In genomic region chr2:204544961-204545860, GRCh38 we compare ENCODE assay signal across 8 cellular contexts. TPM values are rescaled to one million over a fixed set of nuclear protein-coding genes. Genes with fewer than 3 reads are reported as not detected.
DNase-seq lines count a peak whose midpoint lies in the region; ATAC-seq and TF ChIP-seq lines count a peak whose summit lies in the region.

TSS of gene PARD3B (plus strand) at chr2:204545475. CDS start at chr2:204546000, 525 bp downstream.

- TF ChIP-seq POLR2A in HCT116 (IDR thresholded peaks at IDR 0.05; ENCODE audit: borderline replicate concordance, extremely low read depth, insufficient read depth, insufficient read length), result no peak

- no peaks in the 10 kb centered on the region for H3K79me2 ChIP-seq in HCT116 (ENCODE audit: insufficient read depth, low read length)

- intact Hi-C loops in HCT116 (cut with micrococcal nuclease), result loop anchor here (10.0 kb wide), 1 partner anchor 1130 kb away; no protein-coding TSS in a partner anchor

- H2AFZ ChIP-seq in HCT116 (ENCODE audit: low read depth, low read length, poor library complexity, severe bottlenecking), result peak within 1 kb of the TSS; percentile 93

- H3K4me3 Mint-ChIP-seq in endothelial cell (ENCODE audit: unreplicated experiment), result peak within 1 kb of the TSS; percentile 94

- peaks cover 11% of the 10 kb centered on the region for H3K27me3 Mint-ChIP-seq in endothelial cell (ENCODE audit: unreplicated experiment)

- no peaks in the 10 kb centered on the region; the same call in 1 of the 2 replicates for H3K27me3 ChIP-seq in HCT116 (ENCODE audit: insufficient read depth, low read length)

- H3K4me3 ChIP-seq in HCT116 (replicated peaks in 1 of 2; ENCODE audit: low read depth in 1 of 2, low read length in 2 of 2), result peak within 1 kb of the TSS; percentile 36 to 57

- CTCF ChIA-PET in HCT116 (lab: Charles Lee), result no interaction called here

- no TSS peak for BruUV-seq in HCT116 (replicated peaks; lab: Mats Ljungman, UMichigan)

- H3K9ac ChIP-seq in HCT116 (ENCODE audit: low read length), result peak within 1 kb of the TSS; percentile 28

- peak within 1 kb of the TSS; percentile 79 for H3K4me2 ChIP-seq in HCT116 (ENCODE audit: low read length)

- no peaks in the 10 kb centered on the region for H4K20me1 ChIP-seq in HCT116 (ENCODE audit: insufficient read depth)

- no peaks in the 10 kb centered on the region for H3K9me3 ChIP-seq in HCT116 (ENCODE audit: control insufficient read depth in 1 of 2, insufficient read depth in 1 of 2, low read depth in 1 of 2, low read length in 2 of 2)

- H3K27ac Mint-ChIP-seq in endothelial cell (ENCODE audit: unreplicated experiment), result peak within 1 kb of the TSS; percentile 24

- H3K9me2 ChIP-seq in HCT116 (ENCODE audit: insufficient read depth), result no peaks in the 10 kb centered on the region

- TF ChIP-seq CTCF in HCT116 (IDR thresholded peaks at IDR 0.05 in 2 of 3, conservative IDR thresholded peaks at IDR 0.05 in 1 of 3; ENCODE audit: borderline replicate concordance in 1 of 3, insufficient read depth in 1 of 3, low read depth in 2 of 3, low read length in 2 of 3) (no peak), endothelial cell (IDR thresholded peaks at IDR 0.05; ENCODE audit: unreplicated experiment) (no peak)

- no peaks in the 10 kb centered on the region for H3K9me3 Mint-ChIP-seq in endothelial cell (ENCODE audit: unreplicated experiment)

- POLR2A ChIA-PET in HCT116 (lab: Charles Lee), result no interaction called here

- RAD21 ChIA-PET in HCT116 (lab: Charles Lee; ENCODE audit: low non-redundant PET in 1 of 2, low total read pairs in 2 of 2, uncharacterized antibody in 2 of 2, unreplicated experiment in 2 of 2), result no interaction called here

- H3K4me1 ChIP-seq in HCT116 (ENCODE audit: control insufficient read depth in 1 of 2, insufficient read depth in 2 of 2, low read length in 2 of 2), result peaks cover 8 to 15% of the 10 kb centered on the region in 2 experiments; a peak in 3 of 4 replicates

- no peaks in the 10 kb centered on the region for H3K36me3 ChIP-seq in HCT116 (ENCODE audit: control insufficient read depth in 1 of 2, insufficient read depth in 2 of 2, low read length in 2 of 2)

- no peak for TF ChIP-seq RAD21 in HCT116 (IDR thresholded peaks at IDR 0.05; ENCODE audit: low read depth)

- ATAC-seq in HCT116, result peak; percentile 85
- ATAC-seq in GM18873 (IDR thresholded peaks at IDR 0.05; ENCODE audit: low FRiP score, unreplicated experiment), result no peak

- H3K4me1 Mint-ChIP-seq in endothelial cell (ENCODE audit: unreplicated experiment), result peaks cover 21% of the 10 kb centered on the region

- H3K36me3 Mint-ChIP-seq in endothelial cell (ENCODE audit: low read depth, unreplicated experiment), result no peaks in the 10 kb centered on the region

- peak within 1 kb of the TSS; percentile 32; the same call in 1 of the 2 replicates for H3K27ac ChIP-seq in HCT116 (ENCODE audit: low read depth, low read length)

- DNase-seq in GDM1 (lab: John Stamatoyannopoulos, UW) (peak; percentile 34), HCT116 (ENCODE audit: low read depth, low spot score) (peak; percentile 18), NCI-H1092 treated with DMSO at 0.1 percent for 48 hours (lab: John Stamatoyannopoulos, UW) (peak; percentile 53), endothelial cell (ENCODE audit: low spot score) (peak; percentile 68), lung microvascular endothelial cell (ENCODE audit: low read depth in 2 of 2) (peak; percentile 70 to 74)
- DNase-seq in activated CD4-positive, alpha-beta T cell treated with anti-CD3 and anti-CD28 coated beads, Interleukin-2, amount 50 U/mL, for 1 hour, result peak; percentile 3
- DNase-seq in stimulated activated CD8-positive, alpha-beta memory T cell treated with anti-CD3 and anti-CD28 coated beads, Interleukin-12 subunit alpha, Interleukin-12 subunit beta, amount 100 ng/mL, for 4 hours (ENCODE audit: low read depth), result peak; percentile 0

TF ChIP-seq in HCT116, 20 proteins besides CTCF, POLR2A, EP300 and RAD21:
- peak; percentile 75 for TF ChIP-seq MAX (IDR thresholded peaks at IDR 0.05)
- TF ChIP-seq ZFX (IDR thresholded peaks at IDR 0.05), result peak; percentile 81; the same call in 1 of the 2 replicates
- no peak for TF ChIP-seq SRF (IDR thresholded peaks at IDR 0.05; ENCODE audit: low read depth)

RNA-seq across cellular contexts. Expression of gene PARD3B, which starts in this region (rescaled TPM):
- total RNA-seq in HCT116 (2021; ENCODE audit: unreplicated experiment) (2.0 TPM), endothelial cell (ENCODE audit: unreplicated experiment) (17.4 TPM), lung microvascular endothelial cell (5.2 and 10.9 TPM in 2 replicates)
- 0.47 and 0.50 TPM in 2 replicates for polyA plus RNA-seq in HCT116 (2012)

Comparison
In these comparisons a context has a peak if more than half of its experiments do, and no peak if none do; other contexts are left out.
1. DNase-seq: peak in every context shown above with its lines; median percentile 72 in lung microvascular endothelial cell; 68 in endothelial cell; 53 in NCI-H1092 treated with DMSO at 0.1 percent for 48 hours; 34 in GDM1; 18 in HCT116; 3 in activated CD4-positive, alpha-beta T cell treated with anti-CD3 and anti-CD28 coated beads, Interleukin-2, amount 50 U/mL, for 1 hour; 0 in stimulated activated CD8-positive, alpha-beta memory T cell treated with anti-CD3 and anti-CD28 coated beads, Interleukin-12 subunit alpha, Interleukin-12 subunit beta, amount 100 ng/mL, for 4 hours.